ENCODE assay signal across 21 cellular contexts in the genomic region with DNA sequence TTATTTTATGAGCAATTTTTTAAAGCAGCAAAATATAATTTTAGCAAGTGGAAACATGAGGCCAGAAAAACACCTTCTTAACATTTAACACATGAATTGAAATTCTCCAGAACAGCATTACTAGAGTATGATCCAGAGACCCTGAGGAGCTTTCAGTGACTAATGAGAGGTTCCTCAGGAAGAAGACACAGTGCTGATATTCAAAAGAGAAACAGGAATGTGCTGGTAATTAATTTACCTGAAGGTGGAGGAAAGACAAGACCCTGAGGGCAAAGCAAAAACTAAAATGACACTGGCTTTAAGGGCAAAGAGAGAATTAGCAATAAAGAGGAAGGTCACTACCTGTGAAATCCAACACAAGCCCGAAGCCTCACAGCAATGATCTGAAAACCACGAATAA.
"Had no signal": no experiment of that assay in that cellular context is flagged by ENCODE, and none has a peak within 500 bp of the region (broad histone marks: within the 10 kb centered on the region; RNA-seq: fewer than 3 reads in every experiment).

No MANE protein-coding gene starts in this region.

- DNase-seq: activated B cell treated with CpG ODN at 0.5 μM for 24 hours; activated CD4-positive, alpha-beta memory T cell treated with anti-CD3 and anti-CD28 coated beads for 36 hours; activated CD4-positive, alpha-beta T cell treated with anti-CD3 and anti-CD28 coated beads for 4 hours; activated naive CD4-positive, alpha-beta T cell treated with Interleukin-2 at 50 U/mL for 16 hours; activated naive CD8-positive, alpha-beta T cell treated with anti-CD3 and anti-CD28 coated beads, Interleukin-2, amount 10 ng/mL, durations not matched to agents 7 days and 5 days; amygdala; body of pancreas; caudate nucleus; dorsolateral prefrontal cortex; foreskin fibroblast; hippocampal formation; islet precursor cell; mammary epithelial cell; naive thymus-derived CD8-positive, alpha-beta T cell; posterior cingulate gyrus; stimulated activated naive CD4-positive, alpha-beta T cell treated with Interleukin-2 at 50 U/mL for 16 hours; T-helper 1 cell; T-helper 9 cell; thyroid gland had no signal

- H3K4me1 Mint-ChIP-seq: activated B cell treated with CpG ODN at 0.5 μM for 24 hours; activated naive CD8-positive, alpha-beta T cell treated with anti-CD3 and anti-CD28 coated beads, Interleukin-2, amount 10 ng/mL, durations not matched to agents 7 days and 5 days; naive thymus-derived CD8-positive, alpha-beta T cell had no signal

- H3K36me3 ChIP-seq: thyroid gland had no signal

- H3K27ac Mint-ChIP-seq: activated B cell treated with CpG ODN at 0.5 μM for 24 hours; activated CD4-positive, alpha-beta memory T cell treated with anti-CD3 and anti-CD28 coated beads for 36 hours; activated naive CD8-positive, alpha-beta T cell treated with anti-CD3 and anti-CD28 coated beads, Interleukin-2, amount 10 ng/mL, durations not matched to agents 7 days and 5 days; activated T-helper 2 cell treated with anti-CD3 and anti-CD28 coated beads, Interferon-gamma antibody, Interleukin-2, Interleukin-4, amounts not matched to agents 10 μg/mL and 5 μg/mL and 100 μg/mL, durations not matched to agents 14 hours and 24 hours and 36 hours; naive thymus-derived CD8-positive, alpha-beta T cell had no signal

- H3K9me3 ChIP-seq: body of pancreas, thyroid gland had no signal

- ATAC-seq: body of pancreas; naive thymus-derived CD8-positive, alpha-beta T cell had no signal

- H3K4me3 ChIP-seq: body of pancreas, dorsolateral prefrontal cortex, thyroid gland had no signal

- H3K27me3 Mint-ChIP-seq: activated B cell treated with CpG ODN at 0.5 μM for 24 hours; activated CD4-positive, alpha-beta memory T cell treated with anti-CD3 and anti-CD28 coated beads for 36 hours; activated naive CD8-positive, alpha-beta T cell treated with anti-CD3 and anti-CD28 coated beads, Interleukin-2, amount 10 ng/mL, durations not matched to agents 7 days and 5 days; naive thymus-derived CD8-positive, alpha-beta T cell had no signal

- H3K27ac ChIP-seq: body of pancreas, dorsolateral prefrontal cortex, epithelial cell of prostate, thyroid gland had no signal

- H3K27me3 ChIP-seq: body of pancreas, dorsolateral prefrontal cortex, thyroid gland had no signal

- H3K4me1 ChIP-seq: body of pancreas, thyroid gland had no signal

- H3K4me3 Mint-ChIP-seq: activated B cell treated with CpG ODN at 0.5 μM for 24 hours; activated CD4-positive, alpha-beta memory T cell treated with anti-CD3 and anti-CD28 coated beads for 36 hours; activated naive CD8-positive, alpha-beta T cell treated with anti-CD3 and anti-CD28 coated beads, Interleukin-2, amount 10 ng/mL, durations not matched to agents 7 days and 5 days; naive thymus-derived CD8-positive, alpha-beta T cell had no signal

- H3K36me3 Mint-ChIP-seq: activated CD4-positive, alpha-beta memory T cell treated with anti-CD3 and anti-CD28 coated beads for 36 hours; activated naive CD8-positive, alpha-beta T cell treated with anti-CD3 and anti-CD28 coated beads, Interleukin-2, amount 10 ng/mL, durations not matched to agents 7 days and 5 days; naive thymus-derived CD8-positive, alpha-beta T cell had no signal

- H3K9me3 Mint-ChIP-seq: activated naive CD8-positive, alpha-beta T cell treated with anti-CD3 and anti-CD28 coated beads, Interleukin-2, amount 10 ng/mL, durations not matched to agents 7 days and 5 days had no signal
